Comparison of ENCODE assay signal across 8 cellular contexts in genomic region chr3:139534444-139534812, GRCh38. TPM values are rescaled to one million over a fixed set of nuclear protein-coding genes. Genes with fewer than 3 reads are reported as not detected.
DNase-seq lines count a peak whose midpoint lies in the region; ATAC-seq and TF ChIP-seq lines count a peak whose summit lies in the region.
"Had no signal": no experiment of that assay in that cellular context is flagged by ENCODE, and none has a peak within 500 bp of the region (broad histone marks: within the 10 kb centered on the region; RNA-seq: fewer than 3 reads in every experiment).

No MANE protein-coding gene starts in this region.

- H3K36me3 Mint-ChIP-seq in H9 (ENCODE audit: insufficient read depth in 1 of 3, low read depth in 3 of 3) (no peaks in the 10 kb centered on the region; a peak in 1 of 7 replicates), HFFc6 (ENCODE audit: low read depth) (no peaks in the 10 kb centered on the region)

- H4K20me1 ChIP-seq in H9 (ENCODE audit: control insufficient read depth, insufficient read depth, insufficient read length): no peaks in the 10 kb centered on the region

- H4K5ac ChIP-seq in H9 (ENCODE audit: insufficient read length, low read depth, low read length): no peak overlapping the region

- H3K4me3 Mint-ChIP-seq in H9 (no peak overlapping the region), HFFc6 (no peak overlapping the region)

- no peak overlapping the region for H2BK5ac ChIP-seq in H9 (ENCODE audit: insufficient read length, low read length)

- no peaks in the 10 kb centered on the region; the same call in 1 of the 2 replicates for H3K27me3 ChIP-seq in H9 (ENCODE audit: insufficient read depth, low read length)

- H3K9me3 ChIP-seq in mucosa of descending colon (no peaks in the 10 kb centered on the region), H9 (ENCODE audit: control insufficient read depth, low read depth, low read length) (no peaks in the 10 kb centered on the region)
- H3K9me3 ChIP-seq: neutrophil had no signal

- no peak overlapping the region for H2BK15ac ChIP-seq in H9 (ENCODE audit: low read depth, low read length)

- H3K14ac ChIP-seq in H9 (ENCODE audit: insufficient read depth, low read length): no peak overlapping the region

- no peak overlapping the region for H3K4me2 ChIP-seq in H9 (ENCODE audit: insufficient read depth, insufficient read length, low read length)

- H3K79me2 ChIP-seq in H9 (ENCODE audit: insufficient read depth, low read length): no peaks in the 10 kb centered on the region

- H2AFZ ChIP-seq in H9 (ENCODE audit: low read length): no peak overlapping the region

- H3K4me1 Mint-ChIP-seq in H9: peaks cover 50 to 69% of the 10 kb centered on the region in 2 experiments
- H3K4me1 Mint-ChIP-seq in HFFc6 (ENCODE audit: low read depth): no peaks in the 10 kb centered on the region

- H3K18ac ChIP-seq in H9 (ENCODE audit: insufficient read length, low read depth, low read length): no peak overlapping the region

- no peak overlapping the region for H3K27ac Mint-ChIP-seq in H9
- H3K27ac Mint-ChIP-seq in HFFc6: no peak overlapping the region

- H3K23me2 ChIP-seq in H9 (ENCODE audit: insufficient read length, low read depth, low read length, poor library complexity, severe bottlenecking): peaks cover 8% of the 10 kb centered on the region

- H4K8ac ChIP-seq in H9 (replicated peaks; ENCODE audit: insufficient read length, low read depth, low read length): no peak overlapping the region

- no peak overlapping the region for H2BK20ac ChIP-seq in H9 (ENCODE audit: low read depth, low read length, poor library complexity, severe bottlenecking)

- H4K91ac ChIP-seq in H9 (ENCODE audit: insufficient read length, low read depth, low read length): no peak overlapping the region

- no peak overlapping the region for H3K9ac ChIP-seq in H9 (ENCODE audit: extremely low read depth, insufficient read length, low read length)

- in situ Hi-C loops in astrocyte of the spinal cord (cut with HindIII; ENCODE audit: low sequenced_read_pairs): no loop called here

- peaks cover 40% of the 10 kb centered on the region for H3K27me3 Mint-ChIP-seq in H9 (ENCODE audit: low read depth)
- H3K27me3 Mint-ChIP-seq in HFFc6 (ENCODE audit: insufficient read depth): no peaks in the 10 kb centered on the region; the same call in none of the 2 replicates

- no peaks in the 10 kb centered on the region for H3K79me1 ChIP-seq in H9 (ENCODE audit: insufficient read depth, low read depth, low read length, poor library complexity, severe bottlenecking)

- ATAC-seq in GM21515 (IDR thresholded peaks at IDR 0.05; ENCODE audit: unreplicated experiment) (peak; percentile 74), mucosa of descending colon (peak; percentile 15)

- H3K4me1 ChIP-seq in mucosa of descending colon (ENCODE audit: low read depth): peaks cover 22% of the 10 kb centered on the region
- H3K4me1 ChIP-seq in H9 (ENCODE audit: insufficient read depth, low read length): peaks cover 7% of the 10 kb centered on the region; the same call in 1 of the 2 replicates

- H3K23ac ChIP-seq in H9 (ENCODE audit: insufficient read length, low read depth, low read length): no peak overlapping the region

- no CpG with 5 or more reads among the region's 1 CpG for WGBS in H9 (ENCODE audit: extremely low coverage, insufficient read length, low lambda C conversion rate)

- no peak overlapping the region for H3K27ac ChIP-seq in H9 (ENCODE audit: insufficient read length, low read depth, low read length)
- H3K27ac ChIP-seq: neutrophil had no signal

- no peak overlapping the region for H3K56ac ChIP-seq in H9 (ENCODE audit: insufficient read length, low read depth, low read length)

- H2BK12ac ChIP-seq in H9 (ENCODE audit: insufficient read length, low read depth, low read length): no peak overlapping the region

- H3T11ph ChIP-seq in H9 (ENCODE audit: low read length): no peak overlapping the region

- no peak overlapping the region for H2BK120ac ChIP-seq in H9 (ENCODE audit: low read depth, low read length, poor library complexity, severe bottlenecking)

- H3K36me3 ChIP-seq in mucosa of descending colon (ENCODE audit: low read depth): no peaks in the 10 kb centered on the region
- H3K36me3 ChIP-seq: neutrophil had no signal

- peak; percentile 54 for DNase-seq in NCI-H1048 (lab: John Stamatoyannopoulos, UW)
- DNase-seq in astrocyte of the spinal cord (ENCODE audit: low read depth, low spot score): peak; percentile 98
- no peak for DNase-seq in mucosa of descending colon
- DNase-seq in H9: no peak
- no peak for DNase-seq in stimulated activated CD4-positive, alpha-beta T cell treated with anti-CD3 and anti-CD28 coated beads, Interleukin-1b, Interleukin-23, amount 100 ng/mL, for 48 hours
- DNase-seq in HFFc6: no peak

- TF ChIP-seq CTCF in astrocyte of the spinal cord (IDR thresholded peaks at IDR 0.05; ENCODE audit: low read depth, low read length): no peak
- no peak for TF ChIP-seq CTCF in mucosa of descending colon (IDR thresholded peaks at IDR 0.05)
- no peak for TF ChIP-seq CTCF in H9 (conservative IDR thresholded peaks at IDR 0.05)
- no peak for TF ChIP-seq CTCF in HFFc6 (IDR thresholded peaks at IDR 0.05)

- H2AK5ac ChIP-seq in H9 (ENCODE audit: insufficient read length, low read length): no peak overlapping the region

- H3K9me3 Mint-ChIP-seq in H9 (no peaks in the 10 kb centered on the region), HFFc6 (peaks cover 29% of the 10 kb centered on the region)

- intact Hi-C loops in mucosa of descending colon (cut with DNase I, micrococcal nuclease): no loop called here

- H3K4me3 ChIP-seq in astrocyte of the spinal cord (ENCODE audit: low read depth, low read length) (no peak overlapping the region), mucosa of descending colon (no peak overlapping the region)

- H3K4ac ChIP-seq in H9 (ENCODE audit: low read depth, low read length): no peak overlapping the region

RNA-seq across cellular contexts. Expression of gene RBP1, which starts 5.1 kb away (rescaled TPM):
- 10 to 100 TPM in 1 of 3 donors, 1 to 10 TPM in 2; 4.6 to 15.3 (median 5.0) TPM for total RNA-seq in mucosa of descending colon
- total RNA-seq in H9 (2021): 39.1 and 42.6 TPM in 2 replicates
- not detected for total RNA-seq in HFFc6 (2021; fragmentation: NEBNext Ultra II Directional; extraction: Animal tissue kit (Norgen Biotek cat#: 25700))

RNA-seq across cellular contexts. Expression of gene RBP2, which starts 58.1 kb away (rescaled TPM):
- 1 to 10 TPM in 2 of 3 donors, under 1 TPM in 1; 0.76 to 3.5 (median 1.5) TPM for total RNA-seq in mucosa of descending colon
- not detected in 2 replicates for total RNA-seq in H9 (2021)
- total RNA-seq in HFFc6 (2021; fragmentation: NEBNext Ultra II Directional; extraction: Animal tissue kit (Norgen Biotek cat#: 25700)): not detected

Comparison
In these comparisons a context has a peak if more than half of its experiments do, and no peak if none do; other contexts are left out.
1. DNase-seq: peak in NCI-H1048 (single experiment) and astrocyte of the spinal cord (single experiment); none in mucosa of descending colon (0 of 3), H9 (single experiment), stimulated activated CD4-positive, alpha-beta T cell treated with anti-CD3 and anti-CD28 coated beads, Interleukin-1b, Interleukin-23, amount 100 ng/mL, for 48 hours (single experiment) and HFFc6 (single experiment).
2. RNA of gene RBP1, which starts 5.1 kb away (total RNA-seq): 39.1 to 42.6 TPM in H9 and 4.6 to 15.3 TPM in mucosa of descending colon; not detected in HFFc6; every median in the first group is over 4 times any median in the second.